7 cellular contexts compared by ENCODE assay signal in genomic region chr10:77637474-77637985, GRCh38.
DNase-seq lines count a peak whose midpoint lies in the region; ATAC-seq and TF ChIP-seq lines count a peak whose summit lies in the region.

KCNMA1 (minus strand) TSS chr10:77637808.

- H3K79me2 ChIP-seq in MM.1S (ENCODE audit: low read length), result no peaks in the 10 kb centered on the region

- H3K4me3 ChIP-seq in MM.1S (ENCODE audit: low read length), result peak within 1 kb of the TSS; percentile 47

- DNase-seq in ELR (ENCODE audit: low read depth) (peak; percentile 77), MM.1S (peak; percentile 19), T47D (ENCODE audit: low read depth in 1 of 2, low spot score in 1 of 2) (peak; percentile 60 to 82), kidney glomerular epithelial cell (lab: John Stamatoyannopoulos, UW) (peak; percentile 32)
- no peak for DNase-seq in stimulated activated naive CD8-positive, alpha-beta T cell treated with anti-CD3 and anti-CD28 coated beads, Interleukin-15, Interleukin-2, amounts not matched to agents 100 U/mL and 50 U/mL, for 24 hours
- no peak for DNase-seq in effector CD4-positive, alpha-beta T cell

- H4K20me1 ChIP-seq in MM.1S (ENCODE audit: insufficient read depth, low read length), result no peaks in the 10 kb centered on the region

- H3K4me2 ChIP-seq in MM.1S (ENCODE audit: low read depth, low read length), result peak within 1 kb of the TSS; percentile 92; the same call in 1 of the 2 replicates

- no peaks in the 10 kb centered on the region for H3K9me3 ChIP-seq in MM.1S (replicated peaks; ENCODE audit: insufficient read depth, low read length)

- H3K9me2 ChIP-seq in MM.1S (replicated peaks; ENCODE audit: insufficient read depth, low read length), result no peaks in the 10 kb centered on the region

- H2AFZ ChIP-seq in MM.1S (ENCODE audit: low read length), result peak within 1 kb of the TSS; percentile 45; the same call in 1 of the 2 replicates

- peaks cover 13% of the 10 kb centered on the region; the same call in 1 of the 2 replicates for H3K4me1 ChIP-seq in MM.1S (ENCODE audit: low read length)

- no peaks in the 10 kb centered on the region for H3F3A ChIP-seq in MM.1S (ENCODE audit: insufficient read depth, low read length)

- no peak within 1 kb of the TSS for H3K9ac ChIP-seq in MM.1S (ENCODE audit: low read length)

- in situ Hi-C loops in T47D (cut with HindIII; ENCODE audit: low pct_unique_long_range_greater_than_20kb, low sequenced_read_pairs), result no loop called here

- no peak for TF ChIP-seq CTCF in MM.1S (IDR thresholded peaks at IDR 0.05; ENCODE audit: low read length)

- H3K36me3 ChIP-seq in MM.1S (replicated peaks; ENCODE audit: insufficient read depth, low read length), result no peaks in the 10 kb centered on the region

- peak; percentile 24 for ATAC-seq in stimulated activated naive CD8-positive, alpha-beta T cell treated with anti-CD3 and anti-CD28 coated beads, Interleukin-15, Interleukin-2, amounts not matched to agents 100 U/mL and 50 U/mL, for 24 hours
- ATAC-seq in HG03280 (IDR thresholded peaks at IDR 0.05; ENCODE audit: unreplicated experiment), result no peak

- H3K27me3 ChIP-seq in MM.1S (replicated peaks; ENCODE audit: insufficient read depth, low read length), result peaks cover 54% of the 10 kb centered on the region

- no peak within 1 kb of the TSS for H3K27ac ChIP-seq in MM.1S (ENCODE audit: low read length)

Comparison
In these comparisons a context has a peak if more than half of its experiments do, and no peak if none do; other contexts are left out.
1. DNase-seq: peak in ELR (single experiment), MM.1S (single experiment), T47D (2 of 2) and kidney glomerular epithelial cell (single experiment); none in stimulated activated naive CD8-positive, alpha-beta T cell treated with anti-CD3 and anti-CD28 coated beads, Interleukin-15, Interleukin-2, amounts not matched to agents 100 U/mL and 50 U/mL, for 24 hours (single experiment) and effector CD4-positive, alpha-beta T cell (single experiment).